In genomic region chr2:88855620-88856408, GRCh38 we compare ENCODE assay signal across 17 cellular contexts.
DNase-seq lines count a peak whose midpoint lies in the region; ATAC-seq and TF ChIP-seq lines count a peak whose summit lies in the region.
"Had no signal": no experiment of that assay in that cellular context is flagged by ENCODE, and none has a peak within 500 bp of the region (broad histone marks: within the 10 kb centered on the region; RNA-seq: fewer than 3 reads in every experiment).

No MANE protein-coding gene starts in this region.

- H3K36me3 ChIP-seq in heart right ventricle, result no peaks in the 10 kb centered on the region
- H3K36me3 ChIP-seq: ascending aorta, left lung had no signal

- no peaks in the 10 kb centered on the region for H3K9me3 Mint-ChIP-seq in stimulated activated effector memory CD8-positive, alpha-beta T cell treated with anti-CD3 and anti-CD28 coated beads, Interleukin-12 subunit alpha, Interleukin-12 subunit beta, amount 100 ng/mL, for 72 hours
- H3K9me3 Mint-ChIP-seq: CD8-positive, alpha-beta memory T cell had no signal

- H3K27me3 ChIP-seq in heart right ventricle, result no peaks in the 10 kb centered on the region
- H3K27me3 ChIP-seq: ascending aorta, left lung had no signal

- peaks cover 0 to 13% (median 10%) of the 10 kb centered on the region in 9 donors for H3K4me1 ChIP-seq in heart right ventricle
- H3K4me1 ChIP-seq: ascending aorta, left lung had no signal

- no peak overlapping the region for H3K27ac ChIP-seq in heart right ventricle
- H3K27ac ChIP-seq: ascending aorta, left lung, PC-9 had no signal

- H3K4me1 Mint-ChIP-seq in stimulated activated effector memory CD8-positive, alpha-beta T cell treated with anti-CD3 and anti-CD28 coated beads, Interleukin-12 subunit alpha, Interleukin-12 subunit beta, amount 100 ng/mL, for 72 hours, result no peaks in the 10 kb centered on the region
- H3K4me1 Mint-ChIP-seq: CD8-positive, alpha-beta memory T cell; neural crest cell had no signal

- no peak for DNase-seq in stimulated activated effector memory CD8-positive, alpha-beta T cell treated with anti-CD3 and anti-CD28 coated beads, Interleukin-12 subunit alpha, Interleukin-12 subunit beta, amount 100 ng/mL, for 72 hours (ENCODE audit: low spot score in 2 of 2)
- DNase-seq in NCI-H2227 treated with DMSO at 0.1 percent for 48 hours (lab: John Stamatoyannopoulos, UW) (no peak), heart right ventricle (no peak)
- DNase-seq in effector CD4-positive, alpha-beta T cell, result no peak
- no peak for DNase-seq in activated T-cell treated with anti-CD3 and anti-CD28 coated beads, Interleukin-2, amount 50 U/mL, for 48 hours
- DNase-seq: CD8-positive, alpha-beta memory T cell; effector CD8-positive, alpha-beta T cell; left lung; NCI-H1930; PC-9 had no signal

- H3K36me3 Mint-ChIP-seq in stimulated activated effector memory CD8-positive, alpha-beta T cell treated with anti-CD3 and anti-CD28 coated beads, Interleukin-12 subunit alpha, Interleukin-12 subunit beta, amount 100 ng/mL, for 72 hours, result peaks cover 13% of the 10 kb centered on the region
- H3K36me3 Mint-ChIP-seq: CD8-positive, alpha-beta memory T cell had no signal

- no peak overlapping the region for H3K4me3 Mint-ChIP-seq in stimulated activated effector memory CD8-positive, alpha-beta T cell treated with anti-CD3 and anti-CD28 coated beads, Interleukin-12 subunit alpha, Interleukin-12 subunit beta, amount 100 ng/mL, for 72 hours
- H3K4me3 Mint-ChIP-seq: CD8-positive, alpha-beta memory T cell; neural crest cell had no signal

- no peaks in the 10 kb centered on the region for H3K9me3 ChIP-seq in heart right ventricle
- H3K9me3 ChIP-seq: ascending aorta, left lung had no signal

- H3K27ac Mint-ChIP-seq in stimulated activated effector memory CD8-positive, alpha-beta T cell treated with anti-CD3 and anti-CD28 coated beads, Interleukin-12 subunit alpha, Interleukin-12 subunit beta, amount 100 ng/mL, for 72 hours, result no peak overlapping the region
- H3K27ac Mint-ChIP-seq: CD8-positive, alpha-beta memory T cell had no signal

- ATAC-seq in GM19035 (IDR thresholded peaks at IDR 0.05; ENCODE audit: unreplicated experiment) (peak; percentile 26), GM21825 (IDR thresholded peaks at IDR 0.05; ENCODE audit: unreplicated experiment) (peak; percentile 40), HG03432 (IDR thresholded peaks at IDR 0.05; ENCODE audit: unreplicated experiment) (peak; percentile 42), heart right ventricle (no peak)
- peak; percentile 43 for ATAC-seq in stimulated activated effector memory CD8-positive, alpha-beta T cell treated with anti-CD3 and anti-CD28 coated beads, Interleukin-12 subunit alpha, Interleukin-12 subunit beta, amount 100 ng/mL, for 72 hours
- ATAC-seq: K562, left lung had no signal

- 58 to 81% methylated on average over 3 of the region's 3 CpGs for WGBS in heart right ventricle, 2 donors

- intact Hi-C loops in heart right ventricle (cut with DNase I), result loop anchor here in 1 of 10 donors (10.0 kb wide), 1 partner anchor 111 kb away; no protein-coding TSS in a partner anchor

- no peak for TF ChIP-seq CTCF in heart right ventricle (IDR thresholded peaks at IDR 0.05)

- no peak overlapping the region for H3K4me3 ChIP-seq in heart right ventricle
- H3K4me3 ChIP-seq: ascending aorta, K562, left lung, PC-9, skin epidermis had no signal

Comparison
In these comparisons a context has a peak if more than half of its experiments do, and no peak if none do; other contexts are left out.
1. ATAC-seq: peak in GM19035 (single experiment), GM21825 (single experiment), HG03432 (single experiment) and stimulated activated effector memory CD8-positive, alpha-beta T cell treated with anti-CD3 and anti-CD28 coated beads, Interleukin-12 subunit alpha, Interleukin-12 subunit beta, amount 100 ng/mL, for 72 hours (single experiment); none in heart right ventricle (0 of 8).